30 cellular contexts compared by ENCODE assay signal in genomic region chr1:156658496-156658895, GRCh38. TPM values are rescaled to one million over a fixed set of nuclear protein-coding genes. Genes with fewer than 3 reads are reported as not detected.
DNase-seq lines count a peak whose midpoint lies in the region; ATAC-seq and TF ChIP-seq lines count a peak whose summit lies in the region.
"Had no signal": no experiment of that assay in that cellular context is flagged by ENCODE, and none has a peak within 500 bp of the region (broad histone marks: within the 10 kb centered on the region; RNA-seq: fewer than 3 reads in every experiment).

No MANE protein-coding gene starts in this region.

- H3K4me3 Mint-ChIP-seq in MCF 10A (ENCODE audit: unreplicated experiment): peak overlapping the region; percentile 87
- peak overlapping the region; percentile 82 for H3K4me3 Mint-ChIP-seq in stimulated activated effector memory CD8-positive, alpha-beta T cell treated with anti-CD3 and anti-CD28 coated beads, Interleukin-12 subunit alpha, Interleukin-12 subunit beta, amount 100 ng/mL, for 72 hours
- H3K4me3 Mint-ChIP-seq: activated T-cell treated with anti-CD3 and anti-CD28 coated beads, Interleukin-2, amount 50 U/mL, for 24 hours; GM23338 had no signal

- no peaks in the 10 kb centered on the region for H3K9me3 Mint-ChIP-seq in MCF 10A (ENCODE audit: unreplicated experiment)
- no peaks in the 10 kb centered on the region for H3K9me3 Mint-ChIP-seq in stimulated activated effector memory CD8-positive, alpha-beta T cell treated with anti-CD3 and anti-CD28 coated beads, Interleukin-12 subunit alpha, Interleukin-12 subunit beta, amount 100 ng/mL, for 72 hours
- H3K9me3 Mint-ChIP-seq: activated naive CD4-positive, alpha-beta T cell treated with anti-CD3 and anti-CD28 coated beads, Interleukin-2, amount 10 ng/mL, durations not matched to agents 7 days and 5 days; activated T-cell treated with anti-CD3 and anti-CD28 coated beads, Interleukin-2, amount 50 U/mL, for 24 hours; CD8-positive, alpha-beta T cell; GM23338; T-helper 2 cell treated with Interferon-gamma antibody and Interleukin-4, amounts not matched to agents 5 μg/mL and 100 μg/mL, for 36 hours had no signal

- H3K4me1 Mint-ChIP-seq in MCF 10A (ENCODE audit: insufficient read depth, unreplicated experiment): peaks cover 47% of the 10 kb centered on the region
- H3K4me1 Mint-ChIP-seq in stimulated activated effector memory CD8-positive, alpha-beta T cell treated with anti-CD3 and anti-CD28 coated beads, Interleukin-12 subunit alpha, Interleukin-12 subunit beta, amount 100 ng/mL, for 72 hours: peaks cover 59% of the 10 kb centered on the region

- H3K4me3 ChIP-seq in breast epithelium: no peak overlapping the region
- H3K4me3 ChIP-seq in dorsolateral prefrontal cortex: peak overlapping the region in 51 of 59 donors; percentile 2 to 69 (median 48)
- H3K4me3 ChIP-seq in upper lobe of right lung: no peak overlapping the region
- H3K4me3 ChIP-seq in ascending aorta: no peak overlapping the region
- H3K4me3 ChIP-seq: gastroesophageal sphincter, left lung, prostate gland, testis had no signal

- no peak for TF ChIP-seq POLR2A in breast epithelium (IDR thresholded peaks at IDR 0.05)

- POLR2A ChIA-PET in MCF 10A (lab: Yijun Ruan, JAX): interaction anchor here (1.1 kb wide), 1 partner anchor 65 kb away, joined by 3 read pairs; no protein-coding TSS in a partner anchor

- no peak overlapping the region for H3K27ac Mint-ChIP-seq in MCF 10A (ENCODE audit: low read depth, unreplicated experiment)
- H3K27ac Mint-ChIP-seq in stimulated activated effector memory CD8-positive, alpha-beta T cell treated with anti-CD3 and anti-CD28 coated beads, Interleukin-12 subunit alpha, Interleukin-12 subunit beta, amount 100 ng/mL, for 72 hours: peak overlapping the region; percentile 94
- H3K27ac Mint-ChIP-seq: activated T-cell treated with anti-CD3 and anti-CD28 coated beads, Interleukin-2, amount 50 U/mL, for 24 hours; GM23338; T-helper 2 cell treated with Interferon-gamma antibody and Interleukin-4, amounts not matched to agents 5 μg/mL and 100 μg/mL, for 36 hours had no signal

- ATAC-seq in stimulated activated effector memory CD8-positive, alpha-beta T cell treated with anti-CD3 and anti-CD28 coated beads, Interleukin-12 subunit alpha, Interleukin-12 subunit beta, amount 100 ng/mL, for 72 hours: no peak
- no peak for ATAC-seq in upper lobe of right lung
- ATAC-seq: CD8-positive, alpha-beta T cell; gastroesophageal sphincter; GM23338; left lung had no signal

- no peak for DNase-seq in MCF 10A (ENCODE audit: unreplicated experiment)
- no peak for DNase-seq in breast epithelium (ENCODE audit: low spot score in 2 of 2)
- DNase-seq in RKO (ENCODE audit: low spot score): peak; percentile 65
- no peak for DNase-seq in dorsolateral prefrontal cortex
- DNase-seq in stimulated activated effector memory CD8-positive, alpha-beta T cell treated with anti-CD3 and anti-CD28 coated beads, Interleukin-12 subunit alpha, Interleukin-12 subunit beta, amount 100 ng/mL, for 72 hours (ENCODE audit: low spot score in 2 of 2): no peak
- DNase-seq in upper lobe of right lung: no peak
- no peak for DNase-seq in ascending aorta (ENCODE audit: low spot score in 2 of 2)
- DNase-seq in activated CD4-positive, alpha-beta T cell treated with anti-CD3 and anti-CD28 coated beads for 1 hour: no peak
- DNase-seq: activated CD4-positive, alpha-beta T cell treated with anti-CD3 and anti-CD28 coated beads for 4 hours; activated naive CD4-positive, alpha-beta T cell treated with anti-CD3 and anti-CD28 coated beads, Interleukin-2, amount 10 ng/mL, durations not matched to agents 7 days and 5 days; activated T-cell treated with anti-CD3 and anti-CD28 coated beads, Interleukin-2, amount 50 U/mL, for 24 hours; amniotic stem cell; CD8-positive, alpha-beta T cell; dermis blood vessel endothelial cell; NCI-H1048; NCI-H187; NCI-H2171 treated with DMSO at 0.1 percent for 48 hours; NCI-H524 treated with DMSO at 0.1 percent for 48 hours; stimulated activated CD4-positive, alpha-beta T cell treated with anti-CD3 and anti-CD28 coated beads, Interleukin-15, amount 100 ng/mL, for 24 hours; stimulated activated naive CD4-positive, alpha-beta T cell; testis had no signal

- H3K27me3 Mint-ChIP-seq in MCF 10A (ENCODE audit: insufficient read depth, unreplicated experiment): no peaks in the 10 kb centered on the region

- H3K36me3 ChIP-seq in breast epithelium (no peaks in the 10 kb centered on the region), upper lobe of right lung (no peaks in the 10 kb centered on the region), ascending aorta (no peaks in the 10 kb centered on the region)
- H3K36me3 ChIP-seq: gastroesophageal sphincter, left lung, prostate gland had no signal

- H3K36me3 Mint-ChIP-seq in MCF 10A (ENCODE audit: insufficient read depth, unreplicated experiment): peaks cover 18% of the 10 kb centered on the region
- H3K36me3 Mint-ChIP-seq in stimulated activated effector memory CD8-positive, alpha-beta T cell treated with anti-CD3 and anti-CD28 coated beads, Interleukin-12 subunit alpha, Interleukin-12 subunit beta, amount 100 ng/mL, for 72 hours: peaks cover 21% of the 10 kb centered on the region
- H3K36me3 Mint-ChIP-seq: activated naive CD4-positive, alpha-beta T cell treated with anti-CD3 and anti-CD28 coated beads, Interleukin-2, amount 10 ng/mL, durations not matched to agents 7 days and 5 days; CD8-positive, alpha-beta T cell had no signal

- intact Hi-C loops in MCF 10A (cut with micrococcal nuclease) (no loop called here), breast epithelium (cut with DNase I; ENCODE audit: low total_unique reads) (loop anchor here (10.0 kb wide), 1 partner anchor 74 kb away; no protein-coding TSS in a partner anchor), dorsolateral prefrontal cortex (cut with DNase I) (loop anchor here in 1 of 2 donors (5.0 kb wide), 1 partner anchor 66 kb away; the partner anchor contains the start of gene NAXE), upper lobe of right lung (cut with DNase I) (no loop called here), ascending aorta (cut with DNase I) (loop anchor here (5.0 kb wide), 1 partner anchor 201 kb away; no protein-coding TSS in a partner anchor)

- H3K27ac ChIP-seq in breast epithelium (no peak overlapping the region), dorsolateral prefrontal cortex (peak overlapping the region in 57 of 59 donors; percentile 5 to 97 (median 89)), upper lobe of right lung (no peak overlapping the region), ascending aorta (no peak overlapping the region)
- H3K27ac ChIP-seq: left lung, prostate gland, testis had no signal

- H3K27me3 ChIP-seq in breast epithelium: no peaks in the 10 kb centered on the region
- peaks cover 0 to 2% (median 0%) of the 10 kb centered on the region in 45 donors for H3K27me3 ChIP-seq in dorsolateral prefrontal cortex
- H3K27me3 ChIP-seq in upper lobe of right lung: peaks cover 24% of the 10 kb centered on the region
- no peaks in the 10 kb centered on the region for H3K27me3 ChIP-seq in ascending aorta
- H3K27me3 ChIP-seq: testis had no signal

- CTCF ChIA-PET in MCF 10A (lab: Yijun Ruan, JAX): interaction anchor here (0.5 to 13.0 kb wide), 39 partner anchors 8 to 562 kb away, joined by 3 to 552 read pairs (median 5); partner anchors contain the start of genes BCAN, CRABP2, GPATCH4 and HAPLN2

- peaks cover 15 to 47% of the 10 kb centered on the region in 2 donors for H3K4me1 ChIP-seq in breast epithelium
- H3K4me1 ChIP-seq in upper lobe of right lung: peaks cover 52% of the 10 kb centered on the region
- peaks cover 34 to 49% of the 10 kb centered on the region in 2 donors for H3K4me1 ChIP-seq in ascending aorta

- H3K9me3 ChIP-seq in breast epithelium (no peaks in the 10 kb centered on the region), upper lobe of right lung (no peaks in the 10 kb centered on the region), ascending aorta (no peaks in the 10 kb centered on the region)
- H3K9me3 ChIP-seq: gastroesophageal sphincter, left lung, prostate gland, testis had no signal

- no TSS peak for BruUV-seq in MCF 10A (replicated peaks; lab: Mats Ljungman, UMichigan)

- TF ChIP-seq CTCF in MCF 10A (IDR thresholded peaks at IDR 0.05; ENCODE audit: unreplicated experiment) (no peak), breast epithelium (IDR thresholded peaks at IDR 0.05) (no peak), dorsolateral prefrontal cortex (IDR thresholded peaks at IDR 0.05 in 54 of 56, conservative IDR thresholded peaks at IDR 0.05 in 2 of 56; ENCODE audit: low read depth in 1 of 56, partially characterized antibody in 56 of 56) (no peak), upper lobe of right lung (IDR thresholded peaks at IDR 0.05) (no peak), ascending aorta (IDR thresholded peaks at IDR 0.05) (no peak)

RNA-seq across cellular contexts. Expression of gene BCAN, which starts 16.6 kb away (rescaled TPM):
- total RNA-seq in MCF 10A (2022) (0.37 TPM in 1 of 2 replicates, not detected in the other), breast epithelium (under 1 TPM in 1 of 3 donors, not detected in 2; 0.44 TPM), dorsolateral prefrontal cortex (100 to 1,000 TPM in 103 of 120 experiments, 10 to 100 TPM in 17; 56.3 to 240 (median 123) TPM), upper lobe of right lung (not detected), ascending aorta (not detected)
- total RNA-seq: A172; CD8-positive, alpha-beta T cell; dermis blood vessel endothelial cell; endothelial cell of umbilical vein; fibroblast of lung had no signal

RNA-seq across cellular contexts. Expression of gene NES, which starts 18.7 kb away (rescaled TPM):
- total RNA-seq in MCF 10A (2022) (not detected in 2 replicates), breast epithelium (10 to 100 TPM in 2 of 3 donors, 1 to 10 TPM in 1; 9.9 to 28.5 (median 14.9) TPM), dorsolateral prefrontal cortex (10 to 100 TPM in 116 of 120 experiments, 1 to 10 TPM in 4; 6.0 to 31.4 (median 15.6) TPM), upper lobe of right lung (54.7 TPM), ascending aorta (74.1 TPM)
- total RNA-seq: CD8-positive, alpha-beta T cell had no signal

RNA-seq across cellular contexts. Expression of gene HAPLN2, which starts 39.3 kb away (rescaled TPM):
- total RNA-seq in MCF 10A (2022): not detected in 2 replicates
- not detected for total RNA-seq in breast epithelium
- 100 to 1,000 TPM in 85 of 120 experiments, 10 to 100 TPM in 35; 30.2 to 650 (median 143) TPM for total RNA-seq in dorsolateral prefrontal cortex
- total RNA-seq in upper lobe of right lung: 0.78 TPM
- 1.4 TPM for total RNA-seq in ascending aorta
- total RNA-seq: dermis blood vessel endothelial cell, endothelial cell of umbilical vein, fibroblast of lung, GM23338, myocyte had no signal

RNA-seq across cellular contexts. Expression of gene CRABP2, which starts 46.9 kb away (rescaled TPM):
- total RNA-seq in MCF 10A (2022) (0.98 and 1.9 TPM in 2 replicates), breast epithelium (10 to 100 TPM in 2 of 3 donors, 1 to 10 TPM in 1; 4.2 to 61.6 (median 28.2) TPM), dorsolateral prefrontal cortex (10 to 100 TPM in 47 of 120 experiments, 1 to 10 TPM in 73; 1.8 to 25.0 (median 9.2) TPM), upper lobe of right lung (1.4 TPM), ascending aorta (not detected)

RNA-seq across cellular contexts. Expression of gene GPATCH4, which starts 57.2 kb away (rescaled TPM):
- total RNA-seq in MCF 10A (2022): 67.3 and 107 TPM in 2 replicates
- 10 to 100 TPM; 20.2 to 31.1 (median 23.7) TPM for total RNA-seq in breast epithelium
- total RNA-seq in dorsolateral prefrontal cortex: 10 to 100 TPM; 15.8 to 40.9 (median 28.2) TPM
- 22.4 TPM for total RNA-seq in upper lobe of right lung
- total RNA-seq in ascending aorta: 29.4 TPM

Comparison
In these comparisons a context has a peak if more than half of its experiments do, and no peak if none do; other contexts are left out.
1. intact Hi-C loops: an anchor here in breast epithelium (10.0 kb wide) and ascending aorta (5.0 kb wide); none called in MCF 10A and upper lobe of right lung.
2. H3K27ac ChIP-seq: peak in dorsolateral prefrontal cortex (57 of 59); none in breast epithelium (0 of 2), upper lobe of right lung (single experiment) and ascending aorta (0 of 2).
3. H3K4me3 ChIP-seq: peak in dorsolateral prefrontal cortex (51 of 59); none in breast epithelium (0 of 3), upper lobe of right lung (single experiment) and ascending aorta (0 of 2).
4. RNA of gene BCAN, which starts 16.6 kb away (total RNA-seq): 56.3 to 240 TPM in dorsolateral prefrontal cortex; 0.37 TPM in MCF 10A, not detected in ascending aorta (single experiment), not detected in upper lobe of right lung (single experiment) and 0.44 TPM in breast epithelium; every median in the first group is over 10 times any median in the second.
5. RNA of gene HAPLN2, which starts 39.3 kb away (total RNA-seq): 30.2 to 650 TPM in dorsolateral prefrontal cortex; 1.4 TPM in ascending aorta (single experiment), 0.78 TPM in upper lobe of right lung (single experiment), not detected in MCF 10A and not detected in breast epithelium; every median in the first group is over 10 times any median in the second.